In genomic region chr2:234061624-234062257, GRCh38 we compare ENCODE assay signal across 1 cellular context.
A peak's percentile ranks its signal among the peaks of the same experiment; 100 is the strongest.
TF ChIP-seq lines count a peak whose summit lies in the region.

No MANE protein-coding gene starts in this region.

TF ChIP-seq in liver, 16 proteins besides CTCF, POLR2A, EP300 and RAD21 (continued from another document):
- TF ChIP-seq REST (IDR thresholded peaks at IDR 0.05) (no peak), EGR1 (IDR thresholded peaks at IDR 0.05; ENCODE audit: low read depth in 2 of 2) (no peak), MAX (IDR thresholded peaks at IDR 0.05) (no peak), JUND (IDR thresholded peaks at IDR 0.05) (peak; percentile 15 to 43)
TF ChIP-seq in liver: peak in this region for 5.
